19 cellular contexts compared by ENCODE assay signal in genomic region chr3:4511491-4512251, GRCh38. TPM values are rescaled to one million over a fixed set of nuclear protein-coding genes. Genes with fewer than 3 reads are reported as not detected.
DNase-seq lines count a peak whose midpoint lies in the region; ATAC-seq and TF ChIP-seq lines count a peak whose summit lies in the region.
"Had no signal": no experiment of that assay in that cellular context is flagged by ENCODE, and none has a peak within 500 bp of the region (broad histone marks: within the 10 kb centered on the region; RNA-seq: fewer than 3 reads in every experiment).

No MANE protein-coding gene starts in this region.

- no peak for TF ChIP-seq CTCF in left ventricle myocardium inferior (IDR thresholded peaks at IDR 0.05; ENCODE audit: borderline replicate concordance)
- TF ChIP-seq CTCF in activated B cell treated with CpG ODN at 0.5 μM for 24 hours (IDR thresholded peaks at IDR 0.05) = no peak
- no peak for TF ChIP-seq CTCF in nephron (IDR thresholded peaks at IDR 0.05; ENCODE audit: unreplicated experiment in 3 of 3)

- H3K4me3 Mint-ChIP-seq in activated B cell treated with CpG ODN at 0.5 μM for 24 hours (no peak overlapping the region), nephron (no peak overlapping the region)
- H3K4me3 Mint-ChIP-seq: CD14-positive monocyte, H9 had no signal

- intact Hi-C loops in left ventricle myocardium inferior (cut with micrococcal nuclease) (no loop called here), Right ventricle myocardium inferior (cut with DNase I) (no loop called here), activated B cell treated with CpG ODN at 0.5 μM for 24 hours (cut with micrococcal nuclease) (no loop called here), head of caudate nucleus (cut with DNase I) (no loop called here)

- no peaks in the 10 kb centered on the region for H3K9me3 Mint-ChIP-seq in activated B cell treated with CpG ODN at 0.5 μM for 24 hours
- no peaks in the 10 kb centered on the region for H3K9me3 Mint-ChIP-seq in nephron
- H3K9me3 Mint-ChIP-seq: CD14-positive monocyte, H9 had no signal

- H3K4me3 ChIP-seq in left ventricle myocardium inferior = no peak overlapping the region

- no peaks in the 10 kb centered on the region for H3K36me3 ChIP-seq in left ventricle myocardium inferior

- peak overlapping the region; percentile 63 for H3K27ac ChIP-seq in left ventricle myocardium inferior (replicated peaks)
- H3K27ac ChIP-seq: KMS-11, RWPE1 had no signal

- H3K9me3 ChIP-seq in left ventricle myocardium inferior (replicated peaks) = no peaks in the 10 kb centered on the region

- DNase-seq in left ventricle myocardium inferior (no peak), Right ventricle myocardium inferior (ENCODE audit: missing footprints) (no peak), activated B cell treated with CpG ODN at 0.5 μM for 24 hours (no peak), head of caudate nucleus (no peak), GOT3 (lab: John Stamatoyannopoulos, UW) (no peak)
- DNase-seq in activated CD4-positive, alpha-beta T cell treated with anti-CD3 and anti-CD28 coated beads, Interleukin-2, amount 50 U/mL, for 1 hour = no peak
- DNase-seq: AML-193, H9, NCI-H1105, NCI-H146, NCI-H2029, NCI-H226, NCI-H510A treated with DMSO at 0.1 percent for 48 hours, NCI-H748 treated with DMSO at 0.1 percent for 48 hours, SIG-M5 had no signal

- H3K36me3 Mint-ChIP-seq in activated B cell treated with CpG ODN at 0.5 μM for 24 hours (ENCODE audit: low read depth) (peaks cover 47% of the 10 kb centered on the region), nephron (ENCODE audit: low read depth) (peaks cover 21% of the 10 kb centered on the region)

- H3K27me3 Mint-ChIP-seq in activated B cell treated with CpG ODN at 0.5 μM for 24 hours (no peaks in the 10 kb centered on the region), nephron (ENCODE audit: low read depth) (no peaks in the 10 kb centered on the region)

- peaks cover 61% of the 10 kb centered on the region for H3K4me1 ChIP-seq in left ventricle myocardium inferior

- no peak for ATAC-seq in Right ventricle myocardium inferior
- ATAC-seq in activated B cell treated with CpG ODN at 0.5 μM for 24 hours (ENCODE audit: low read depth) = no peak

- H3K27me3 ChIP-seq in left ventricle myocardium inferior (ENCODE audit: low read depth) = no peaks in the 10 kb centered on the region

- H3K4me1 Mint-ChIP-seq in activated B cell treated with CpG ODN at 0.5 μM for 24 hours (peaks cover 98% of the 10 kb centered on the region), nephron (peaks cover 90% of the 10 kb centered on the region)

- POLR2A ChIA-PET in activated B cell treated with CpG ODN at 0.5 μM for 24 hours (lab: Charles Lee) = interaction anchor here (0.7 to 12.0 kb wide), 3 partner anchors 8 to 505 kb away, joined by 3 to 155 read pairs (median 3); partner anchors contain the start of gene ITPR1

- CTCF ChIA-PET in activated B cell treated with CpG ODN at 0.5 μM for 24 hours (lab: Charles Lee) = interaction anchor here (1.4 kb wide), 1 partner anchor 161 kb away, joined by 4 read pairs; no protein-coding TSS in a partner anchor

- H3K27ac Mint-ChIP-seq in activated B cell treated with CpG ODN at 0.5 μM for 24 hours = peak overlapping the region; percentile 67
- peak overlapping the region; percentile 91 to 97 (median 93) for H3K27ac Mint-ChIP-seq in nephron

RNA-seq across cellular contexts. Expression of gene ITPR1, which starts 18.5 kb away (rescaled TPM):
- 29.0 TPM for total RNA-seq in left ventricle myocardium inferior
- total RNA-seq in Right ventricle myocardium inferior = 22.4 TPM
- 116 and 143 TPM in 2 replicates for total RNA-seq in activated B cell treated with CpG ODN at 0.5 μM for 24 hours

RNA-seq across cellular contexts. Expression of gene SUMF1, which starts 44.6 kb away (rescaled TPM):
- 8.6 TPM for total RNA-seq in left ventricle myocardium inferior
- 8.4 TPM for total RNA-seq in Right ventricle myocardium inferior
- 18.4 and 20.7 TPM in 2 replicates for total RNA-seq in activated B cell treated with CpG ODN at 0.5 μM for 24 hours
